Comparison of ENCODE assay signal across 1 cellular context in the genomic region with DNA sequence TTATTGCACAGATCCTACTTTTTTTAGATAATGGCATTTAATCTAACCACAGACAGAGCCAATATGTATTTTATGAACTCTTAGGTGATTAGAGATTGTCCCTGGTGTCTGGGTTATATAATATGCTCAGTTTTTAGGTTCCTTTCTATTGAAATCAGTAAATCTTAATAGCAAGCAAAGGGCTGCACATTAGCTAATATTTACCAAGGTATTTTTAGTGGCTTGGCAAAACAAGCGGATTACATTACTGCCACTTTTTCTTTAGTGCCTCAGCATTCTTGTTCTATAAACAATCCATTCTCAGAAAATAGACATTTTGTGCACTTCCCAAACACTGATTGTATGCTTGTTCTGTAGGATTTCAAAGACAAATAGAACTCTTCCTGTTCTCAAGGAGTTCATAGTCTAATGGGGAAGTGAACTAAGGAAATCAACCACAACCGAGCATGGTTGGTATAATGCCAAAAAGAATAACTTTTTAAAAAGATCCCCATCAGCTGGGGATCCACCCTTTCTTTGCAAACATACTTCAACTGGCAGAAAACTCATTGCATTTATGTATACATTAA.
A peak's percentile ranks its signal among the peaks of the same experiment; 100 is the strongest.
TF ChIP-seq lines count a peak whose summit lies in the region.

No MANE protein-coding gene starts in this region.

TF ChIP-seq in GM12878, 131 proteins besides CTCF, POLR2A, EP300 and RAD21:
- TF ChIP-seq SREBF2 (IDR thresholded peaks at IDR 0.05; ENCODE audit: low read length) = no peak
- peak; percentile 59; the same call in 1 of the 2 replicates for TF ChIP-seq SPI1 (IDR thresholded peaks at IDR 0.05; ENCODE audit: borderline replicate concordance, insufficient read depth, low read depth, low read length)
